8 cellular contexts compared by ENCODE assay signal in genomic region chr11:118436639-118437045, GRCh38. TPM values are rescaled to one million over a fixed set of nuclear protein-coding genes. Genes with fewer than 3 reads are reported as not detected.
DNase-seq lines count a peak whose midpoint lies in the region; ATAC-seq and TF ChIP-seq lines count a peak whose summit lies in the region.

No MANE protein-coding gene starts in this region.

- intact Hi-C loops in left ventricle myocardium inferior (cut with micrococcal nuclease) (no loop called here), sigmoid colon (cut with DNase I) (loop anchor here (1.0 to 5.0 kb wide), 2 partner anchors 35 to 51 kb away; partner anchors contain the start of gene ATP5MG)

- ATAC-seq in GM21423 (IDR thresholded peaks at IDR 0.05; ENCODE audit: unreplicated experiment) (peak; percentile 6), GM18502 (IDR thresholded peaks at IDR 0.05; ENCODE audit: poor library complexity, unreplicated experiment) (no peak)

- H3K27me3 ChIP-seq in BLaER1 = no peaks in the 10 kb centered on the region
- H3K27me3 ChIP-seq in KMS-11 (ENCODE audit: insufficient read depth, low read depth) = no peaks in the 10 kb centered on the region
- no peaks in the 10 kb centered on the region for H3K27me3 ChIP-seq in left ventricle myocardium inferior (ENCODE audit: low read depth)
- no peaks in the 10 kb centered on the region for H3K27me3 ChIP-seq in sigmoid colon

- H2AFZ ChIP-seq in KMS-11 (ENCODE audit: low read depth) = no peak overlapping the region

- peak overlapping the region; percentile 100 for H3K4me3 ChIP-seq in BLaER1
- no peak overlapping the region for H3K4me3 ChIP-seq in KMS-11 (IDR thresholded peaks at IDR 0.05; ENCODE audit: insufficient read depth, low read depth, low read length)
- peak overlapping the region; percentile 99 for H3K4me3 ChIP-seq in left ventricle myocardium inferior
- H3K4me3 ChIP-seq in sigmoid colon = peak overlapping the region; percentile 88 to 100 (median 98)

- TF ChIP-seq CTCF in KMS-11 (conservative IDR thresholded peaks at IDR 0.05; ENCODE audit: low read depth, low read length) = no peak
- no peak for TF ChIP-seq CTCF in left ventricle myocardium inferior (IDR thresholded peaks at IDR 0.05; ENCODE audit: borderline replicate concordance)
- TF ChIP-seq CTCF in sigmoid colon (IDR thresholded peaks at IDR 0.05) = no peak

- H3K9ac ChIP-seq in BLaER1 (peak overlapping the region; percentile 95), KMS-11 (peak overlapping the region; percentile 47; the same call in 1 of the 2 replicates)

- DNase-seq in activated gamma-delta T cell (lab: John Stamatoyannopoulos, UW) = peak; percentile 70
- DNase-seq in left ventricle myocardium inferior = no peak
- DNase-seq in sigmoid colon = peak; percentile 60
- no peak for DNase-seq in D341Med (ENCODE audit: low spot score)

- peaks cover 12% of the 10 kb centered on the region; the same call in 1 of the 2 replicates for H3K36me3 ChIP-seq in BLaER1
- no peaks in the 10 kb centered on the region for H3K36me3 ChIP-seq in KMS-11 (ENCODE audit: insufficient read depth)
- no peaks in the 10 kb centered on the region for H3K36me3 ChIP-seq in left ventricle myocardium inferior
- H3K36me3 ChIP-seq in sigmoid colon = no peaks in the 10 kb centered on the region

- H3K27ac ChIP-seq in BLaER1 = peak overlapping the region; percentile 94
- H3K27ac ChIP-seq in KMS-11 = peak overlapping the region; percentile 20; the same call in 1 of the 2 replicates
- peak overlapping the region; percentile 91 for H3K27ac ChIP-seq in left ventricle myocardium inferior (replicated peaks)
- H3K27ac ChIP-seq in sigmoid colon = peak overlapping the region; percentile 93 to 97 (median 95)

- H3K4me1 ChIP-seq in BLaER1 (peaks cover 48% of the 10 kb centered on the region), KMS-11 (ENCODE audit: low read depth, poor library complexity, severe bottlenecking) (peaks cover 32% of the 10 kb centered on the region), left ventricle myocardium inferior (peaks cover 73% of the 10 kb centered on the region), sigmoid colon (peaks cover 3 to 58% (median 42%) of the 10 kb centered on the region in 4 donors)

- peaks cover 49% of the 10 kb centered on the region for H3K79me2 ChIP-seq in KMS-11 (ENCODE audit: insufficient read depth, low read depth)

- 0% methylated on average over 48 of the region's 48 CpGs for WGBS in sigmoid colon, 2 donors

- no peak for TF ChIP-seq POLR2A in sigmoid colon (IDR thresholded peaks at IDR 0.05)

- H3K4me2 ChIP-seq in BLaER1 (peak overlapping the region; percentile 95), KMS-11 (0 out of 2 replicates have a peak overlapping the region, but pooled peaks have one; percentile 90)

- H3K9me3 ChIP-seq in BLaER1 (no peaks in the 10 kb centered on the region), left ventricle myocardium inferior (replicated peaks) (no peaks in the 10 kb centered on the region), sigmoid colon (no peaks in the 10 kb centered on the region)

- no peak for TF ChIP-seq EP300 in sigmoid colon (IDR thresholded peaks at IDR 0.05)

- H4K20me1 ChIP-seq in BLaER1 (peaks cover 51% of the 10 kb centered on the region), KMS-11 (ENCODE audit: insufficient read depth) (peaks cover 11% of the 10 kb centered on the region)

RNA-seq across cellular contexts. Expression of gene KMT2A, which starts 0.3 kb away (rescaled TPM):
- total RNA-seq in left ventricle myocardium inferior (21.0 TPM), sigmoid colon (10 to 100 TPM; 42.9 to 93.9 (median 62.8) TPM)
- polyA plus RNA-seq in sigmoid colon = 10 to 100 TPM in 1 of 3 donors, 1 to 10 TPM in 2; 5.3 to 21.3 (median 5.4) TPM

RNA-seq across cellular contexts. Expression of gene ATP5MG, which starts 35.2 kb away (rescaled TPM):
- 854 TPM for total RNA-seq in left ventricle myocardium inferior
- 100 to 1,000 TPM in 2 of 4 donors, 10 to 100 TPM in 2; 54.7 to 141 (median 84.8) TPM for total RNA-seq in sigmoid colon
- polyA plus RNA-seq in sigmoid colon = 100 to 1,000 TPM; 232 to 559 (median 315) TPM

Comparison
In these comparisons a context has a peak if more than half of its experiments do, and no peak if none do; other contexts are left out.
1. H3K27ac ChIP-seq: peak in every context shown above with its lines; median percentile 95 in sigmoid colon; 94 in BLaER1; 91 in left ventricle myocardium inferior; 20 in KMS-11.
2. DNase-seq: peak in activated gamma-delta T cell (single experiment) and sigmoid colon (single experiment); none in left ventricle myocardium inferior (single experiment) and D341Med (single experiment).